28 cellular contexts compared by ENCODE assay signal in the genomic region with DNA sequence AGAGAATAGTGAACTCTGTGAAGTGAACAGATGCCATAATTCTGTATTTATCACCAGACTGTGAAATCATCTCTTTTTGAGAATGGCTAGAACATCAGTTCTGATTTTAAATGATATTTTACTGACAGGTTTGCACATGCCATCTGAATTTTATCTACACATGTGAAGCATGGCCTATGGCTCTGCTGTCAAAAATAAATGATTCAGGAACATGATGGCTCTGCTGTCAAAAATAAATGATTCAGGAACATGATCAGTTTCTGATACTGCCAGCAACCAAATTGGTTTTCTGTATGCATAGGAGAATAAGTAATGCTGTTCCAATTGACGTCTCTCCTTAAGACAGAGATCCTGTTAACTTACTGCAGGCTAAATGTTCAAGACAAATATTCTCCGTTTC.
"Had no signal": no experiment of that assay in that cellular context is flagged by ENCODE, and none has a peak within 500 bp of the region (broad histone marks: within the 10 kb centered on the region; RNA-seq: fewer than 3 reads in every experiment).

No MANE protein-coding gene starts in this region.

- H3K27me3 Mint-ChIP-seq: dendritic cell treated with granulocyte-macrophage colony-stimulating factor and Interleukin-4, amounts not matched to agents 40 ng/mL and 50 ng/mL, for 4 days; effector memory CD8-positive, alpha-beta T cell had no signal

- H3K9me3 ChIP-seq: colonic mucosa, esophagus muscularis mucosa, esophagus squamous epithelium, gastrocnemius medialis, gastroesophageal sphincter, heart left ventricle, heart right ventricle had no signal

- H3K27ac Mint-ChIP-seq: dendritic cell treated with granulocyte-macrophage colony-stimulating factor and Interleukin-4, amounts not matched to agents 40 ng/mL and 50 ng/mL, for 4 days; effector memory CD8-positive, alpha-beta T cell; endodermal cell had no signal

- H3K4me3 ChIP-seq: colonic mucosa, coronary artery, dorsolateral prefrontal cortex, esophagus muscularis mucosa, esophagus squamous epithelium, gastrocnemius medialis, gastroesophageal sphincter, heart left ventricle, heart right ventricle had no signal

- H3K4me1 Mint-ChIP-seq: endodermal cell had no signal

- H3K36me3 ChIP-seq: colonic mucosa, esophagus muscularis mucosa, esophagus squamous epithelium, gastrocnemius medialis, gastroesophageal sphincter, heart left ventricle, heart right ventricle had no signal

- H3K27me3 ChIP-seq: colonic mucosa, esophagus muscularis mucosa, esophagus squamous epithelium, foreskin keratinocyte, gastrocnemius medialis, gastroesophageal sphincter, heart left ventricle, heart right ventricle had no signal

- FAIRE-seq: colon, endometrium, endothelial cell of umbilical vein, frontal cortex had no signal

- DNase-seq: colonic mucosa; cortex of kidney; dermis blood vessel endothelial cell; dorsolateral prefrontal cortex; effector CD4-positive, alpha-beta T cell; effector CD8-positive, alpha-beta T cell; effector memory CD4-positive, alpha-beta T cell; effector memory CD8-positive, alpha-beta T cell; endodermal cell; erythroblast; esophagus squamous epithelium; foreskin fibroblast; foreskin keratinocyte; foreskin melanocyte; gastrocnemius medialis; glutamatergic neuron; head of caudate nucleus; heart left ventricle; heart right ventricle had no signal

- H3K4me3 Mint-ChIP-seq: dendritic cell treated with granulocyte-macrophage colony-stimulating factor and Interleukin-4, amounts not matched to agents 40 ng/mL and 50 ng/mL, for 4 days; effector memory CD8-positive, alpha-beta T cell; endodermal cell had no signal

- H3K4me1 ChIP-seq: colonic mucosa, esophagus squamous epithelium, foreskin keratinocyte, gastrocnemius medialis, heart left ventricle, heart right ventricle had no signal

- H3K27ac ChIP-seq: colonic mucosa, coronary artery, dorsolateral prefrontal cortex, epithelial cell of prostate, esophagus muscularis mucosa, esophagus squamous epithelium, foreskin keratinocyte, gastrocnemius medialis, gastroesophageal sphincter, heart left ventricle, heart right ventricle had no signal
